ENCODE assay signal across 8 cellular contexts in the genomic region with DNA sequence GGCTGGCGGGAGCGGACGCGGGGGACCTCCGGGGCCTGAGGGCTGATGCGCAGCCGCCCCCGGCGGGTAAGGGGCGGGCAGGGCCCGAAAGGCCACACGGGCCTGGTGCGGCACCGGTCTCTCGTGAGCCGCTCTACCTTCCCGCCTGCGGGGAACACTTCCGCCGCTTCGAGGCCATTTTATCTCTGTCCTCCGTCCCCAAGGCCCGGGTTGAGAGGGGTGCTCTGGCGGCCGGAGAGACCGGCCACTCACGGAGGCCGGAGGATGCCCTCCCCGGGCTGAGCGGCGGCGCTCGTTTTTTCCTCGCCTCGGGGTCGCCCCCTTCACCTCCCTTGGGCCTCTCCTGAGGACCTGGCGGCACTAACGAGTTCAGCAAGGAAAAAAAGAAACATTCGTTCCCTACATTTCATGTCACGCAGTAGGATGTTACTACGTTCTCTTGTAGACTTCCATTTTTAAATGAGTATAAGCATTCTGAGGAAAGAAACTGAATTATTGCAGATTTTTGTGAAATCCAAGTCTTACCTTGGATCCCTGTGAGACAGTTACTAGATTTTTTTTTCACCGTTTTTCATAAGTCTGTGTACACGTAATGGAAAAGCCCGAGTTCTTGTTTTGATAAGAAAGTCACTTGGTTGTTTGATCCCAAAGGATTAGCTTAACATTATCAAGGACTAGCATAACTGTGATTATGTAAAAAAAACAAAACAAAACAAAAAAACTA. TPM values are rescaled to one million over a fixed set of nuclear protein-coding genes. Genes with fewer than 3 reads are reported as not detected.
DNase-seq lines count a peak whose midpoint lies in the region; ATAC-seq and TF ChIP-seq lines count a peak whose summit lies in the region.

No MANE protein-coding gene starts in this region.

- peak overlapping the region; percentile 100 for H3K27ac ChIP-seq in mucosa of rectum (ENCODE audit: low read depth in 2 of 2, low read length in 2 of 2)
- H3K27ac ChIP-seq in uterus, result peak overlapping the region; percentile 99

- TF ChIP-seq POLR2A in uterus (IDR thresholded peaks at IDR 0.05), result no peak

- ATAC-seq in GM19397 (IDR thresholded peaks at IDR 0.05; ENCODE audit: unreplicated experiment) (peak; percentile 42), HG03439 (IDR thresholded peaks at IDR 0.05; ENCODE audit: unreplicated experiment) (peak; percentile 40)

- H3K4me3 ChIP-seq in endocrine pancreas (ENCODE audit: control insufficient read depth, insufficient read depth, low read length) (peak overlapping the region; percentile 100), mucosa of rectum (ENCODE audit: low read length in 2 of 2) (peak overlapping the region; percentile 96 to 97), uterus (peak overlapping the region; percentile 93 to 94)

- no peak for TF ChIP-seq CTCF in uterus (IDR thresholded peaks at IDR 0.05)

- no peaks in the 10 kb centered on the region for H3K36me3 ChIP-seq in endocrine pancreas (ENCODE audit: control insufficient read depth, insufficient read depth, low read length)
- H3K36me3 ChIP-seq in mucosa of rectum (ENCODE audit: control insufficient read depth in 2 of 2, insufficient read depth in 2 of 2, low read length in 2 of 2), result peaks cover 0 to 8% of the 10 kb centered on the region in 2 donors
- H3K36me3 ChIP-seq in uterus, result no peaks in the 10 kb centered on the region

- H3K27me3 ChIP-seq in endocrine pancreas (ENCODE audit: control insufficient read depth, insufficient read depth, low read length) (no peaks in the 10 kb centered on the region), mucosa of rectum (ENCODE audit: control insufficient read depth in 2 of 2, insufficient read depth in 2 of 2, low read length in 2 of 2) (no peaks in the 10 kb centered on the region), uterus (no peaks in the 10 kb centered on the region)

- H3K9ac ChIP-seq in endocrine pancreas (ENCODE audit: control insufficient read depth, insufficient read depth, low read length) (peak overlapping the region; percentile 99), mucosa of rectum (ENCODE audit: low read depth in 1 of 2, low read length in 2 of 2) (peak overlapping the region; percentile 98 to 99)

- no peaks in the 10 kb centered on the region for H3K9me3 ChIP-seq in endocrine pancreas (ENCODE audit: control insufficient read depth, low read length)
- H3K9me3 ChIP-seq in mucosa of rectum (ENCODE audit: control insufficient read depth in 2 of 2, low read length in 2 of 2), result no peaks in the 10 kb centered on the region
- H3K9me3 ChIP-seq in uterus, result no peaks in the 10 kb centered on the region

- intact Hi-C loops in uterus (cut with DNase I; ENCODE audit: low total_unique reads), result loop anchor here (5.0 kb wide), 1 partner anchor 34 kb away; a partner anchor contains a TSS

- DNase-seq in ELF-1 (ENCODE audit: low read depth, low spot score) (peak; percentile 70), SK-N-DZ (ENCODE audit: low spot score) (peak; percentile 39), uterus (no peak), putamen (ENCODE audit: low spot score) (no peak)

- H3K4me1 ChIP-seq in endocrine pancreas (ENCODE audit: control insufficient read depth, insufficient read depth, low read length) (peaks cover 20% of the 10 kb centered on the region), mucosa of rectum (ENCODE audit: control insufficient read depth in 2 of 2, insufficient read depth in 2 of 2, low read length in 2 of 2) (peaks cover 18 to 24% of the 10 kb centered on the region in 2 donors), uterus (peaks cover 0 to 20% of the 10 kb centered on the region in 2 donors)

RNA-seq across cellular contexts. Expression of a gene that starts 0.6 kb away (rescaled TPM):
- polyA plus RNA-seq in SK-N-DZ (2014; cell fraction: cytosol; rRNA removed), result 69.2 and 80.0 TPM in 2 replicates
- 55.7 and 72.7 TPM in 2 replicates for polyA plus RNA-seq in SK-N-DZ (2014; cell fraction: nucleus; rRNA removed)
- 100 to 1,000 TPM in 2 of 4 donors, 10 to 100 TPM in 2; 33.3 to 139 (median 95.9) TPM for total RNA-seq in uterus

RNA-seq across cellular contexts. Expression of a gene that starts 34.0 kb away (rescaled TPM):
- 124 and 131 TPM in 2 replicates for polyA plus RNA-seq in SK-N-DZ (2014; cell fraction: cytosol; rRNA removed)
- polyA plus RNA-seq in SK-N-DZ (2014; cell fraction: nucleus; rRNA removed), result 75.1 and 90.2 TPM in 2 replicates
- total RNA-seq in uterus, result 10 to 100 TPM in 2 of 4 donors, 1 to 10 TPM in 2; 5.6 to 19.6 (median 11.2) TPM

RNA-seq across cellular contexts. Expression of a gene that starts 34.8 kb away (rescaled TPM):
- polyA plus RNA-seq in SK-N-DZ (2014; cell fraction: cytosol; rRNA removed), result 40.9 and 47.1 TPM in 2 replicates
- polyA plus RNA-seq in SK-N-DZ (2014; cell fraction: nucleus; rRNA removed), result 10.8 and 11.8 TPM in 2 replicates
- total RNA-seq in uterus, result 100 to 1,000 TPM in 3 of 4 donors, 10 to 100 TPM in 1; 34.1 to 305 (median 208) TPM

Comparison
In these comparisons a context has a peak if more than half of its experiments do, and no peak if none do; other contexts are left out.
1. DNase-seq: peak in ELF-1 (single experiment) and SK-N-DZ (single experiment); none in uterus (0 of 2) and putamen (single experiment).
2. Peak in every context shown above with its lines, with median percentiles within 50 percentile points of each other: H3K4me3 ChIP-seq.